Comparison of ENCODE assay signal across 14 cellular contexts in the genomic region with DNA sequence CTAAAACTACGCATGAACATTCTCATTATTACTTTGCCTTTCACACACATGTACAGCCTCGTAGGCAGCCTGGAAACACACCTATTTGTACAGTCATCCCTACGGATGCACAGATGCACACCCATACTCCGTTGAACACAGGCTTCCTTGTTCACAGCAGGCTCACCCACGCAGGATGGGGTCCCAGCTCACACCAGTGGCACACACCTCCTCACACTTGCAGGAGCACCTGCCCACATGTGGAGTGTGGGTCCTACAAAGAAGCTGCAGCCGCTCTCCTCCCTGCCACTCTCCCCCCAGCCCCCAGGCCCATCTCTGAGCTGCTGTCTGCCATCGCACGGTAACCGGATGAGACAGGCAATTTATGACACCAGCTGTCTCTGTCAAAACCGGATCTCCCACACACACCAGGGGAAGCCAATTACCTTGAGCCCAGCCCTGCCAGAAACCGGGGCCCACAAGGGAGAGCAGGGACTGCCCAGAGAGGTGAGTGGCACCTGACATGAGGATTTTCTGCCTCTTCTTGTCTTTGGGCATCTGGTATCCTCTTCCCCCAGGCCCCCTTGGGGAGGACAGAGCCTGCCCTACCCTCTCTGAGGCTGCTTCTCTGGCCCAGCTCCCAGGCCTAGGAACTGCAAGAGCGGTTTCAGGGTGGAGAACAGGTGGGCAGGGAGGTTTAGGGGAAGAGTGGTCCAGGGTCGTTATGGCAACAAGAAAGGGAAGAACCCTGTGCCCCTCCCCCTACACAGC.
DNase-seq lines count a peak whose midpoint lies in the region; ATAC-seq and TF ChIP-seq lines count a peak whose summit lies in the region.
"Had no signal": no experiment of that assay in that cellular context is flagged by ENCODE, and none has a peak within 500 bp of the region (broad histone marks: within the 10 kb centered on the region; RNA-seq: fewer than 3 reads in every experiment).

No MANE protein-coding gene starts in this region.

- no peaks in the 10 kb centered on the region for H3K4me1 ChIP-seq in osteoblast (ENCODE audit: insufficient read depth, low read length)
- H3K4me1 ChIP-seq: tibial nerve had no signal

- H3K27ac Mint-ChIP-seq in activated T-helper 17 cell treated with anti-CD3 and anti-CD28 coated beads, Interleukin-2, amount 50 U/mL, for 72 hours = no peak overlapping the region
- H3K27ac Mint-ChIP-seq: activated naive CD4-positive, alpha-beta T cell treated with anti-CD3 and anti-CD28 coated beads, Interleukin-2, amount 50 U/mL, for 72 hours had no signal

- no peak overlapping the region for H3K4me3 Mint-ChIP-seq in activated T-helper 17 cell treated with anti-CD3 and anti-CD28 coated beads, Interleukin-2, amount 50 U/mL, for 72 hours
- H3K4me3 Mint-ChIP-seq: central memory CD8-positive, alpha-beta T cell had no signal

- H4K20me1 ChIP-seq in osteoblast (ENCODE audit: insufficient read depth, low read length) = no peaks in the 10 kb centered on the region

- H3K27ac ChIP-seq in osteoblast (ENCODE audit: low read depth, low read length) = no peak overlapping the region
- H3K27ac ChIP-seq: tibial nerve had no signal

- H3K4me3 ChIP-seq in osteoblast (ENCODE audit: insufficient read depth, low read length) = no peak overlapping the region
- H3K4me3 ChIP-seq: tibial nerve had no signal

- TF ChIP-seq CTCF in osteoblast (IDR thresholded peaks at IDR 0.05; ENCODE audit: extremely low read depth, low read depth, low read length) = no peak

- ATAC-seq in activated T-helper 17 cell treated with anti-CD3 and anti-CD28 coated beads, Interleukin-2, amount 50 U/mL, for 72 hours (replicated peaks) = peak; percentile 31
- ATAC-seq: activated naive CD4-positive, alpha-beta T cell treated with anti-CD3 and anti-CD28 coated beads, Interleukin-2, amount 50 U/mL, for 72 hours; esophagus mucosa had no signal

- H3K27me3 ChIP-seq in osteoblast (ENCODE audit: insufficient read depth, low read length) = no peaks in the 10 kb centered on the region

- H3K4me2 ChIP-seq in osteoblast (ENCODE audit: insufficient read depth, low read length) = no peak overlapping the region

- no peaks in the 10 kb centered on the region for H3K36me3 ChIP-seq in osteoblast (ENCODE audit: insufficient read depth, low read length)
- H3K36me3 ChIP-seq: tibial nerve had no signal

- H3K27me3 Mint-ChIP-seq in activated T-helper 17 cell treated with anti-CD3 and anti-CD28 coated beads, Interleukin-2, amount 50 U/mL, for 72 hours = peaks cover 28% of the 10 kb centered on the region

- no peak for TF ChIP-seq POLR2A in erythroblast (IDR thresholded peaks at IDR 0.05; ENCODE audit: low read length)

- H3K36me3 Mint-ChIP-seq in activated T-helper 17 cell treated with anti-CD3 and anti-CD28 coated beads, Interleukin-2, amount 50 U/mL, for 72 hours (ENCODE audit: low read depth) = no peaks in the 10 kb centered on the region
- H3K36me3 Mint-ChIP-seq: activated naive CD4-positive, alpha-beta T cell treated with anti-CD3 and anti-CD28 coated beads, Interleukin-2, amount 50 U/mL, for 72 hours had no signal

- H3K4me1 Mint-ChIP-seq in activated T-helper 17 cell treated with anti-CD3 and anti-CD28 coated beads, Interleukin-2, amount 50 U/mL, for 72 hours = no peaks in the 10 kb centered on the region
- H3K4me1 Mint-ChIP-seq: central memory CD8-positive, alpha-beta T cell had no signal

- H3K9me3 Mint-ChIP-seq in activated T-helper 17 cell treated with anti-CD3 and anti-CD28 coated beads, Interleukin-2, amount 50 U/mL, for 72 hours = no peaks in the 10 kb centered on the region
- H3K9me3 Mint-ChIP-seq: activated naive CD4-positive, alpha-beta T cell treated with anti-CD3 and anti-CD28 coated beads, Interleukin-2, amount 50 U/mL, for 72 hours; central memory CD8-positive, alpha-beta T cell had no signal

- H3K79me2 ChIP-seq in osteoblast (ENCODE audit: insufficient read depth, low read length) = no peaks in the 10 kb centered on the region

- no peaks in the 10 kb centered on the region for H3K9me3 ChIP-seq in osteoblast (ENCODE audit: low read depth, low read length)
- H3K9me3 ChIP-seq: tibial nerve had no signal

- DNase-seq in NCI-H2081 (lab: John Stamatoyannopoulos, UW) (peak; percentile 27 to 52), NCI-H2081 treated with DMSO at 0.1 percent for 48 hours (lab: John Stamatoyannopoulos, UW) (no peak), NCI-H2227 (lab: John Stamatoyannopoulos, UW; ENCODE audit: unreplicated experiment) (peak; percentile 72), osteoblast (ENCODE audit: insufficient read length, low spot score, missing footprints) (peak; percentile 71), OCI-M2 (lab: John Stamatoyannopoulos, UW; ENCODE audit: unreplicated experiment) (no peak), erythroblast (lab: John Stamatoyannopoulos, UW) (no peak)
- DNase-seq in NK-92 treated with Interleukin-12 subunit alpha and Interleukin-12 subunit beta, amount 100 ng/mL, for 24 hours (lab: John Stamatoyannopoulos, UW) = no peak
- DNase-seq: hippocampal formation; stimulated activated CD4-positive, alpha-beta T cell treated with anti-CD3 and anti-CD28 coated beads, Interleukin-12 subunit alpha, Interleukin-12 subunit beta, amount 100 ng/mL, for 4 hours had no signal

- H2AFZ ChIP-seq in osteoblast (ENCODE audit: low read length) = no peak overlapping the region

Comparison
In these comparisons a context has a peak if more than half of its experiments do, and no peak if none do; other contexts are left out.
1. DNase-seq: peak in NCI-H2081 (2 of 2), NCI-H2227 (single experiment) and osteoblast (single experiment); none in NCI-H2081 treated with DMSO at 0.1 percent for 48 hours (single experiment), OCI-M2 (single experiment), NK-92 treated with Interleukin-12 subunit alpha and Interleukin-12 subunit beta, amount 100 ng/mL, for 24 hours (single experiment) and erythroblast (0 of 2).